In the genomic region with DNA sequence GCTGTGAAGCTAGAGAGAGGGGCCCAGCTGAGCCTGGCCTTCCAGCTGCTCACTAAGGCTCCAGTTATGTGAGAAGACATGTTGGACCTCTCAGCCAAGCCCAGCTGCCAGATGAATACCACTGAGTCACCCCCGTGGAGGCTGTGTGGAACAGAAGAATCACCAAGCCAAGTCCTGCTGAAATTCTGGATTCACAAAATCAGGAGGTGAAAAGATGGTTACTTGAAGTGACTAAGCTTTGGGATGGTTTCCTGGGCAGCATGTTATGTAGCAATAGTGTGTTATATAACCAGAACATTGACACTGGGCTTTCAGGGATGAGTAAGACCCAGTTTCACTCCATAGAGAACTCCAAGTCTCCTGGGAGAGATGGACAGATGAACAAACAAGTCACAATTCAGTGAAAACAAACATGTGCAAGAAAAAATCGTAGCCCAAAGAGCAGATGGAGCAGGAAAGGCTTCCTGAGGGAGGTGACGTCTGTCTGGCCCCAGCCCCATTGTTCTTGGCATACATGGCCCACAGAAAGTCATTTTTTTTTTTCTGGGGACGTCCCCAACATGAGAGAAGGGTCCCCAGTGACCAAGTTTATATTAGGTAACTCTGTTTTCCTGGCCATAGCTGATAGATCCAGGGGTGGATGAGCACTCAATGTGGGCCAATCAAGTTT, we compare ENCODE assay signal across 14 cellular contexts.
DNase-seq lines count a peak whose midpoint lies in the region; ATAC-seq and TF ChIP-seq lines count a peak whose summit lies in the region.
"Had no signal": no experiment of that assay in that cellular context is flagged by ENCODE, and none has a peak within 500 bp of the region (broad histone marks: within the 10 kb centered on the region; RNA-seq: fewer than 3 reads in every experiment).

No MANE protein-coding gene starts in this region.

- no peak overlapping the region for H3K4me3 Mint-ChIP-seq in progenitor cell of endocrine pancreas (ENCODE audit: low read depth)
- H3K4me3 Mint-ChIP-seq in effector memory CD8-positive, alpha-beta T cell: no peak overlapping the region
- H3K4me3 Mint-ChIP-seq: activated naive CD8-positive, alpha-beta T cell treated with anti-CD3 and anti-CD28 coated beads for 36 hours had no signal

- H3K27me3 Mint-ChIP-seq in progenitor cell of endocrine pancreas: peaks cover 6% of the 10 kb centered on the region
- H3K27me3 Mint-ChIP-seq in effector memory CD8-positive, alpha-beta T cell: peaks cover 37 to 63% of the 10 kb centered on the region in 2 donors

- no peak for ATAC-seq in GM21576 (IDR thresholded peaks at IDR 0.05; ENCODE audit: unreplicated experiment)
- ATAC-seq in effector memory CD8-positive, alpha-beta T cell (replicated peaks): no peak
- ATAC-seq: HCT116 had no signal

- H3K27ac Mint-ChIP-seq in progenitor cell of endocrine pancreas: no peak overlapping the region
- H3K27ac Mint-ChIP-seq in effector memory CD8-positive, alpha-beta T cell: no peak overlapping the region
- H3K27ac Mint-ChIP-seq: activated naive CD8-positive, alpha-beta T cell treated with anti-CD3 and anti-CD28 coated beads for 36 hours had no signal

- DNase-seq in DMS53 (lab: John Stamatoyannopoulos, UW) (peak; percentile 42), DMS53 treated with DMSO at 0.1 percent for 48 hours (lab: John Stamatoyannopoulos, UW; ENCODE audit: unreplicated experiment) (no peak), choroid plexus epithelial cell (ENCODE audit: low read depth) (peak; percentile 57), kidney tubule cell (ENCODE audit: low spot score) (peak; percentile 94), NCI-H526 treated with DMSO at 0.1 percent for 48 hours (lab: John Stamatoyannopoulos, UW) (no peak), progenitor cell of endocrine pancreas (ENCODE audit: low spot score, unreplicated experiment) (no peak)
- DNase-seq in effector memory CD8-positive, alpha-beta T cell: no peak
- DNase-seq: activated CD4-positive, alpha-beta T cell treated with anti-CD3 and anti-CD28 coated beads, Interleukin-2, amount 50 U/mL, for 4 hours; activated naive CD8-positive, alpha-beta T cell treated with anti-CD3 and anti-CD28 coated beads for 36 hours; Karpas-422; NCI-H82 had no signal

- no peak overlapping the region for H3K4me3 ChIP-seq in choroid plexus epithelial cell (ENCODE audit: low read depth, low read length)
- H3K4me3 ChIP-seq: thoracic aorta had no signal

- H3K9me3 Mint-ChIP-seq in progenitor cell of endocrine pancreas (ENCODE audit: low read depth): no peaks in the 10 kb centered on the region
- no peaks in the 10 kb centered on the region for H3K9me3 Mint-ChIP-seq in effector memory CD8-positive, alpha-beta T cell

- TF ChIP-seq CTCF in choroid plexus epithelial cell (conservative IDR thresholded peaks at IDR 0.05; ENCODE audit: low read depth, low read length): no peak
- no peak for TF ChIP-seq CTCF in progenitor cell of endocrine pancreas (IDR thresholded peaks at IDR 0.05; ENCODE audit: unreplicated experiment)

- no peaks in the 10 kb centered on the region for H3K36me3 Mint-ChIP-seq in progenitor cell of endocrine pancreas (ENCODE audit: insufficient read depth)
- H3K36me3 Mint-ChIP-seq in effector memory CD8-positive, alpha-beta T cell (ENCODE audit: insufficient read depth): no peaks in the 10 kb centered on the region
- H3K36me3 Mint-ChIP-seq: activated naive CD8-positive, alpha-beta T cell treated with anti-CD3 and anti-CD28 coated beads for 36 hours had no signal

- H3K4me1 Mint-ChIP-seq in progenitor cell of endocrine pancreas (ENCODE audit: low read depth): no peaks in the 10 kb centered on the region
- peaks cover 0 to 4% of the 10 kb centered on the region in 2 donors for H3K4me1 Mint-ChIP-seq in effector memory CD8-positive, alpha-beta T cell (ENCODE audit: low read depth in 2 of 2)

Comparison
In these comparisons a context has a peak if more than half of its experiments do, and no peak if none do; other contexts are left out.
1. DNase-seq: peak in DMS53 (single experiment), choroid plexus epithelial cell (single experiment) and kidney tubule cell (single experiment); none in DMS53 treated with DMSO at 0.1 percent for 48 hours (single experiment), NCI-H526 treated with DMSO at 0.1 percent for 48 hours (single experiment), progenitor cell of endocrine pancreas (single experiment) and effector memory CD8-positive, alpha-beta T cell (0 of 3).